Comparison of ENCODE assay signal across 20 cellular contexts in genomic region chr16:4533490-4533889, GRCh38. TPM values are rescaled to one million over a fixed set of nuclear protein-coding genes. Genes with fewer than 3 reads are reported as not detected.
A peak's percentile ranks its signal among the peaks of the same experiment; 100 is the strongest.
DNase-seq lines count a peak whose midpoint lies in the region; ATAC-seq and TF ChIP-seq lines count a peak whose summit lies in the region.
"Had no signal": no experiment of that assay in that cellular context is flagged by ENCODE, and none has a peak within 500 bp of the region (broad histone marks: within the 10 kb centered on the region; RNA-seq: fewer than 3 reads in every experiment).

No MANE protein-coding gene starts in this region.

- CTCF ChIA-PET in MCF 10A (lab: Yijun Ruan, JAX), result interaction anchor here (1.0 to 1.6 kb wide), 3 partner anchors 11 to 17 kb away, joined by 3 to 4 read pairs (median 4); no protein-coding TSS in a partner anchor
- CTCF ChIA-PET in HEK293 (lab: Yijun Ruan, JAX), result interaction anchor here (2.5 kb wide), 1 partner anchor 15 kb away, joined by 8 read pairs; no protein-coding TSS in a partner anchor

- H3K4me3 Mint-ChIP-seq in MCF 10A (ENCODE audit: unreplicated experiment), result no peak overlapping the region
- H3K4me3 Mint-ChIP-seq: CD8-positive, alpha-beta T cell had no signal

- no peak overlapping the region for H3K27ac Mint-ChIP-seq in MCF 10A (ENCODE audit: low read depth, unreplicated experiment)
- H3K27ac Mint-ChIP-seq: H9 had no signal

- no peaks in the 10 kb centered on the region for H3K9me3 Mint-ChIP-seq in MCF 10A (ENCODE audit: unreplicated experiment)
- H3K9me3 Mint-ChIP-seq: CD8-positive, alpha-beta T cell; H9 had no signal

- peaks cover 6% of the 10 kb centered on the region for H3K36me3 Mint-ChIP-seq in MCF 10A (ENCODE audit: insufficient read depth, unreplicated experiment)

- TF ChIP-seq CTCF in breast epithelium (IDR thresholded peaks at IDR 0.05) (no peak), MCF 10A (IDR thresholded peaks at IDR 0.05; ENCODE audit: unreplicated experiment) (no peak), HEK293 (tag by site-specific recombination; IDR thresholded peaks at IDR 0.05) (no peak), dorsolateral prefrontal cortex (IDR thresholded peaks at IDR 0.05 in 54 of 56, conservative IDR thresholded peaks at IDR 0.05 in 2 of 56; ENCODE audit: low read depth in 1 of 56, partially characterized antibody in 56 of 56) (no peak), psoas muscle (IDR thresholded peaks at IDR 0.05) (no peak)

- POLR2A ChIA-PET in MCF 10A (lab: Yijun Ruan, JAX), result no interaction called here
- POLR2A ChIA-PET in HEK293 (lab: Yijun Ruan, JAX), result no interaction called here

- H3K27me3 Mint-ChIP-seq in MCF 10A (ENCODE audit: insufficient read depth, unreplicated experiment), result no peaks in the 10 kb centered on the region

- no peaks in the 10 kb centered on the region for H3K4me1 ChIP-seq in breast epithelium
- peaks cover 3% of the 10 kb centered on the region; the same call in 1 of the 2 replicates for H3K4me1 ChIP-seq in HEK293 (ENCODE audit: control insufficient read depth, insufficient read depth, low read length)
- peaks cover 50% of the 10 kb centered on the region for H3K4me1 ChIP-seq in psoas muscle

- H3K27ac ChIP-seq in breast epithelium (peak overlapping the region; percentile 20 to 21), HEK293 (ENCODE audit: extremely low read depth, low read depth, low read length) (no peak overlapping the region), dorsolateral prefrontal cortex (peak overlapping the region in 47 of 59 donors; percentile 6 to 99 (median 61)), psoas muscle (peak overlapping the region; percentile 27)

- no TSS peak for BruUV-seq in MCF 10A (replicated peaks; lab: Mats Ljungman, UMichigan)

- peaks cover 8% of the 10 kb centered on the region for H3K4me1 Mint-ChIP-seq in MCF 10A (ENCODE audit: insufficient read depth, unreplicated experiment)

- no peak for ATAC-seq in psoas muscle
- ATAC-seq: CD8-positive, alpha-beta T cell had no signal

- WGBS in psoas muscle, 3 donors, result 80 to 87% (median 82%) methylated on average over 6 of the region's 6 CpGs

- intact Hi-C loops in breast epithelium (cut with DNase I; ENCODE audit: low total_unique reads), result no loop called here
- intact Hi-C loops in MCF 10A (cut with micrococcal nuclease), result no loop called here
- intact Hi-C loops in dorsolateral prefrontal cortex (cut with DNase I), result loop anchor here in 1 of 2 donors (10.0 kb wide), 1 partner anchor 541 kb away; the partner anchor contains the start of gene ALG1
- intact Hi-C loops in psoas muscle (cut with DNase I), result no loop called here
- intact Hi-C loops in posterior vena cava (cut with DNase I), result no loop called here

- DNase-seq in breast epithelium (ENCODE audit: low spot score in 2 of 2) (no peak), MCF 10A (ENCODE audit: unreplicated experiment) (no peak), dorsolateral prefrontal cortex (no peak), psoas muscle (no peak), NCI-H524 treated with DMSO at 0.1 percent for 48 hours (lab: John Stamatoyannopoulos, UW) (no peak), islet precursor cell (no peak), posterior vena cava (ENCODE audit: low spot score) (no peak)
- DNase-seq: CD8-positive, alpha-beta T cell; H9; IMR-90; Karpas-422; MM.1S; NCI-H1092 treated with DMSO at 0.1 percent for 48 hours; NCI-H2107; NCI-H2227 treated with DMSO at 0.1 percent for 48 hours; NCI-H524 had no signal

- no peak for TF ChIP-seq POLR2A in breast epithelium (IDR thresholded peaks at IDR 0.05)

- H3K27me3 ChIP-seq in breast epithelium (no peaks in the 10 kb centered on the region), dorsolateral prefrontal cortex (no peaks in the 10 kb centered on the region), psoas muscle (ENCODE audit: insufficient read depth in 3 of 3, low read length in 2 of 3) (no peaks in the 10 kb centered on the region)

- H3K4me3 ChIP-seq in breast epithelium, result no peak overlapping the region
- no peak overlapping the region for H3K4me3 ChIP-seq in HEK293 (ENCODE audit: low read depth, low read length)
- H3K4me3 ChIP-seq in dorsolateral prefrontal cortex, result no peak overlapping the region
- H3K4me3 ChIP-seq in psoas muscle, result no peak overlapping the region

- H3K9me3 ChIP-seq in breast epithelium, result no peaks in the 10 kb centered on the region
- H3K9me3 ChIP-seq in HEK293 (ENCODE audit: control insufficient read depth, insufficient read depth, low read depth, low read length), result no peaks in the 10 kb centered on the region
- no peaks in the 10 kb centered on the region for H3K9me3 ChIP-seq in psoas muscle

- H3K36me3 ChIP-seq in breast epithelium, result no peaks in the 10 kb centered on the region
- H3K36me3 ChIP-seq in HEK293 (ENCODE audit: control insufficient read depth in 2 of 2, insufficient read depth in 1 of 2, low read length in 2 of 2), result peaks cover 0 to 40% of the 10 kb centered on the region in 2 experiments; a peak in 1 of 3 replicates
- H3K36me3 ChIP-seq in psoas muscle (ENCODE audit: insufficient read depth in 1 of 2, low read depth in 1 of 2), result peaks cover 0 to 7% of the 10 kb centered on the region in 2 donors

TF ChIP-seq in HEK293, 187 proteins besides CTCF, POLR2A, EP300 and RAD21 (continues in another document):
- TF ChIP-seq ZBTB11 (tag by site-specific recombination; conservative IDR thresholded peaks at IDR 0.05; ENCODE audit: low read depth) (no peak), ZNF48 (tag by site-specific recombination; IDR thresholded peaks at IDR 0.05) (no peak), EGR2 (tag by site-specific recombination; IDR thresholded peaks at IDR 0.05; ENCODE audit: low read depth) (peak; percentile 84; the same call in 1 of the 2 replicates), ZNF664 (tag by site-specific recombination; IDR thresholded peaks at IDR 0.05) (peak; percentile 93), ZBTB26 (tag by site-specific recombination; optimal IDR thresholded peaks at IDR 0.05) (no peak), ZNF596 (tag by site-specific recombination; IDR thresholded peaks at IDR 0.05) (no peak), ZBTB7A (tag by site-specific recombination; IDR thresholded peaks at IDR 0.05; ENCODE audit: low read depth) (no peak)

RNA-seq across cellular contexts. Expression of gene CDIP1, which starts 5.1 kb away (rescaled TPM):
- 1 to 10 TPM; 9.1 to 9.9 (median 9.5) TPM for total RNA-seq in breast epithelium
- total RNA-seq in MCF 10A (2022), result 6.0 and 8.0 TPM in 2 replicates
- 100 to 1,000 TPM; 100 to 237 (median 186) TPM for total RNA-seq in dorsolateral prefrontal cortex
- 10 to 100 TPM; 29.1 to 51.8 (median 34.9) TPM for total RNA-seq in psoas muscle
- polyA plus RNA-seq in psoas muscle, result 10 to 100 TPM; 18.7 to 33.6 (median 22.3) TPM
- total RNA-seq in posterior vena cava, result 10 to 100 TPM; 19.4 to 21.1 TPM
- total RNA-seq: HT-29 had no signal

RNA-seq across cellular contexts. Expression of gene C16orf96, which starts 22.6 kb away (rescaled TPM):
- total RNA-seq in breast epithelium (not detected), MCF 10A (2022) (not detected in 2 replicates), dorsolateral prefrontal cortex (1 to 10 TPM in 59 of 120 experiments, under 1 TPM in 61; 0.30 to 2.0 (median 1.00) TPM), psoas muscle (under 1 TPM in 3 of 4 donors, not detected in 1; 0.04 to 0.32 (median 0.07) TPM), posterior vena cava (under 1 TPM; 0.09 to 0.10 TPM)
- polyA plus RNA-seq in psoas muscle, result under 1 TPM in 1 of 3 donors, not detected in 2; 0.05 TPM
- total RNA-seq: A172, HT-29, IMR-90 had no signal
- polyA plus RNA-seq: BJ, IMR-90 had no signal

RNA-seq across cellular contexts. Expression of gene HMOX2, which starts 57.3 kb away (rescaled TPM):
- total RNA-seq in breast epithelium, result 10 to 100 TPM; 53.6 to 87.7 (median 65.9) TPM
- total RNA-seq in MCF 10A (2022), result 60.4 and 65.6 TPM in 2 replicates
- 100 to 1,000 TPM in 32 of 120 experiments, 10 to 100 TPM in 88; 41.9 to 120 (median 90.5) TPM for total RNA-seq in dorsolateral prefrontal cortex
- total RNA-seq in psoas muscle, result 10 to 100 TPM; 20.8 to 26.6 (median 22.6) TPM
- polyA plus RNA-seq in psoas muscle, result 10 to 100 TPM; 22.2 to 49.0 (median 23.8) TPM
- total RNA-seq in posterior vena cava, result 10 to 100 TPM; 28.3 to 30.5 TPM

RNA-seq across cellular contexts. Expression of gene NMRAL1, which starts 59.1 kb away (rescaled TPM):
- total RNA-seq in breast epithelium (10 to 100 TPM; 44.5 to 57.7 (median 51.5) TPM), MCF 10A (2022) (41.2 and 48.6 TPM in 2 replicates), dorsolateral prefrontal cortex (10 to 100 TPM; 28.4 to 78.4 (median 55.8) TPM), psoas muscle (1 to 10 TPM; 2.5 to 5.5 (median 3.9) TPM), posterior vena cava (10 to 100 TPM; 18.8 to 25.3 TPM)
- polyA plus RNA-seq in psoas muscle, result 1 to 10 TPM; 4.0 to 5.1 (median 4.2) TPM
